7 cellular contexts compared by ENCODE assay signal in genomic region chr3:133295199-133295901, GRCh38.
A peak's percentile ranks its signal among the peaks of the same experiment; 100 is the strongest.
DNase-seq lines count a peak whose midpoint lies in the region; ATAC-seq, FAIRE-seq and TF ChIP-seq lines count a peak whose summit lies in the region.

No MANE protein-coding gene starts in this region.

- H3K9me3 ChIP-seq in H9 (ENCODE audit: control insufficient read depth, low read depth, low read length) (no peaks in the 10 kb centered on the region), PC-3 (ENCODE audit: low read length) (no peaks in the 10 kb centered on the region)

- H2AFZ ChIP-seq in H9 (ENCODE audit: low read length) (no peak overlapping the region), PC-3 (ENCODE audit: low read length) (no peak overlapping the region)

- H3K79me1 ChIP-seq in H9 (ENCODE audit: insufficient read depth, low read depth, low read length, poor library complexity, severe bottlenecking) = no peaks in the 10 kb centered on the region

- intact Hi-C loops in PC-3 (cut with micrococcal nuclease) = no loop called here
- intact Hi-C loops in left colon (cut with DNase I, micrococcal nuclease) = no loop called here

- no peak overlapping the region for H3K23ac ChIP-seq in H9 (ENCODE audit: insufficient read length, low read depth, low read length)

- no peak overlapping the region for H3K18ac ChIP-seq in H9 (ENCODE audit: insufficient read length, low read depth, low read length)

- no peaks in the 10 kb centered on the region for H3K27me3 Mint-ChIP-seq in H9 (ENCODE audit: low read depth)

- H2BK15ac ChIP-seq in H9 (ENCODE audit: low read depth, low read length) = no peak overlapping the region

- no peak overlapping the region for H2BK20ac ChIP-seq in H9 (ENCODE audit: low read depth, low read length, poor library complexity, severe bottlenecking)

- no peak overlapping the region for H4K5ac ChIP-seq in H9 (ENCODE audit: insufficient read length, low read depth, low read length)

- no peak overlapping the region for H3K56ac ChIP-seq in H9 (ENCODE audit: insufficient read length, low read depth, low read length)

- H4K8ac ChIP-seq in H9 (replicated peaks; ENCODE audit: insufficient read length, low read depth, low read length) = no peak overlapping the region

- H3K4me3 ChIP-seq in PC-3 (ENCODE audit: low read length) = no peak overlapping the region

- H3K4me2 ChIP-seq in H9 (ENCODE audit: insufficient read depth, insufficient read length, low read length) = no peak overlapping the region
- H3K4me2 ChIP-seq in PC-3 (ENCODE audit: low read length) = no peak overlapping the region

- no CpG with 5 or more reads among the region's 4 CpGs for WGBS in H9 (ENCODE audit: extremely low coverage, insufficient read length, low lambda C conversion rate)

- H3K79me2 ChIP-seq in H9 (ENCODE audit: insufficient read depth, low read length) (no peaks in the 10 kb centered on the region), PC-3 (ENCODE audit: low read length) (no peaks in the 10 kb centered on the region)

- ATAC-seq in PC-3 = peak; percentile 53
- ATAC-seq in left colon = no peak

- H2BK120ac ChIP-seq in H9 (ENCODE audit: low read depth, low read length, poor library complexity, severe bottlenecking) = no peak overlapping the region

- H3K27me3 ChIP-seq in H9 (ENCODE audit: insufficient read depth, low read length) (no peaks in the 10 kb centered on the region), PC-3 (ENCODE audit: low read length) (no peaks in the 10 kb centered on the region)

- no peak overlapping the region for H4K91ac ChIP-seq in H9 (ENCODE audit: insufficient read length, low read depth, low read length)

- no peaks in the 10 kb centered on the region for H3F3A ChIP-seq in PC-3 (ENCODE audit: low read length, unreplicated experiment)

- H3K4me1 ChIP-seq in H9 (ENCODE audit: insufficient read depth, low read length) (peaks cover 5% of the 10 kb centered on the region; the same call in 1 of the 2 replicates), PC-3 (ENCODE audit: insufficient read depth, low read length) (peaks cover 13% of the 10 kb centered on the region)

- no peaks in the 10 kb centered on the region for H3K9me3 Mint-ChIP-seq in H9

- H3K4ac ChIP-seq in H9 (ENCODE audit: low read depth, low read length) = no peak overlapping the region

- no peaks in the 10 kb centered on the region for H3K36me3 Mint-ChIP-seq in H9 (ENCODE audit: insufficient read depth in 1 of 3, low read depth in 3 of 3)

- H3K14ac ChIP-seq in H9 (ENCODE audit: insufficient read depth, low read length) = no peak overlapping the region

- no peaks in the 10 kb centered on the region for H3K9me2 ChIP-seq in PC-3 (replicated peaks; ENCODE audit: low read length)

- no peak overlapping the region for H3K4me3 Mint-ChIP-seq in H9

- H2AK5ac ChIP-seq in H9 (ENCODE audit: insufficient read length, low read length) = no peak overlapping the region

- CTCF ChIA-PET in PC-3 (lab: Charles Lee) = no interaction called here

- BruUV-seq in PC-3 (replicated peaks; lab: Mats Ljungman, UMichigan) = no TSS peak

- H3K9ac ChIP-seq in H9 (ENCODE audit: extremely low read depth, insufficient read length, low read length) (no peak overlapping the region), PC-3 (ENCODE audit: low read length) (no peak overlapping the region)

- H3K23me2 ChIP-seq in H9 (ENCODE audit: insufficient read length, low read depth, low read length, poor library complexity, severe bottlenecking) = no peaks in the 10 kb centered on the region

- TF ChIP-seq POLR2A in GM12892 (IDR thresholded peaks at IDR 0.05; ENCODE audit: low read depth, low read length) = no peak

- no peaks in the 10 kb centered on the region for H3K36me3 ChIP-seq in PC-3 (ENCODE audit: low read depth, low read length)

- H3K27ac Mint-ChIP-seq in H9 = no peak overlapping the region

- FAIRE-seq in GM12892 (lab: Jason Lieb, UNC) = peak; percentile 33

- no peaks in the 10 kb centered on the region for H4K20me1 ChIP-seq in H9 (ENCODE audit: control insufficient read depth, insufficient read depth, insufficient read length)
- H4K20me1 ChIP-seq in PC-3 (ENCODE audit: low read length) = no peaks in the 10 kb centered on the region

- no peak overlapping the region for H3T11ph ChIP-seq in H9 (ENCODE audit: low read length)

- peaks cover 7 to 9% of the 10 kb centered on the region in 2 experiments for H3K4me1 Mint-ChIP-seq in H9

- no peak overlapping the region for H3K27ac ChIP-seq in H9 (ENCODE audit: insufficient read length, low read depth, low read length)
- peak overlapping the region; percentile 26; the same call in 1 of the 2 replicates for H3K27ac ChIP-seq in PC-3 (ENCODE audit: low read length)

- no peak overlapping the region for H2BK5ac ChIP-seq in H9 (ENCODE audit: insufficient read length, low read length)

- TF ChIP-seq CTCF in H9 (conservative IDR thresholded peaks at IDR 0.05) = no peak
- TF ChIP-seq CTCF in PC-3 (conservative IDR thresholded peaks at IDR 0.05; ENCODE audit: low read depth, low read length) = no peak

- DNase-seq in GM12892 (ENCODE audit: insufficient read length) (no peak), H9 (peak; percentile 38), PC-3 (peak; percentile 77), kidney glomerular epithelial cell (lab: John Stamatoyannopoulos, UW) (peak; percentile 32), left colon (no peak), 8988T (no peak), LoVo (ENCODE audit: low spot score) (no peak)

- no peak overlapping the region for H2BK12ac ChIP-seq in H9 (ENCODE audit: insufficient read length, low read depth, low read length)

- POLR2A ChIA-PET in PC-3 (lab: Charles Lee; ENCODE audit: unreplicated experiment) = no interaction called here

Comparison
In these comparisons a context has a peak if more than half of its experiments do, and no peak if none do; other contexts are left out.
1. DNase-seq: peak in H9 (single experiment), PC-3 (single experiment) and kidney glomerular epithelial cell (single experiment); none in GM12892 (single experiment), left colon (0 of 2), 8988T (single experiment) and LoVo (single experiment).